ENCODE assay signal across 34 cellular contexts in the genomic region with DNA sequence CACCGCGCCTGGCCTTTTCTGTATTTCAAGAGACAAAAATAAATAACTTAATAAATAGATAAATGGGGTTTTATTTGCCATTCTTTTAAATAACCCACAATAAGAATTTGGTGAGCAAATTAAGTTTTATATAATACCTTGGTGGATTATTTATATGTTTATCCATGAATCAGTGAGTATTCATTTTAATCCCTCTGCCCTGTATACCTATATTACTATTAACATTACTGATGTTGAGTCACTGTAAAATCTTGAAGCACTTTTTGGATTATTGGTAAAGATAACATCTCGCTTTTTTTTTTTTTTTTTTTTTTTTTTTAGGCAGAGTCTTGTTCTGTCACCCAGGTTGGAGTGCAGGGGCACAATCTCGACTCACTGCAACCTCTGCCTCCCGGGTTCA.
"Had no signal": no experiment of that assay in that cellular context is flagged by ENCODE, and none has a peak within 500 bp of the region (broad histone marks: within the 10 kb centered on the region; RNA-seq: fewer than 3 reads in every experiment).

No MANE protein-coding gene starts in this region.

- H3K27ac ChIP-seq: KMS-11 had no signal

- H3K36me3 ChIP-seq: MG63 had no signal

- H3K4me3 ChIP-seq: MG63 had no signal

- H3K27me3 ChIP-seq: MG63 had no signal

- DNase-seq: Karpas-422, Kasumi-1, MG63, MM.1S, MV-4-11, NCI-H1048, NCI-H1092, NCI-H1092 treated with DMSO at 0.1 percent for 48 hours, NCI-H1105, NCI-H1105 treated with DMSO at 0.1 percent for 48 hours, NCI-H1417, NCI-H1417 treated with DMSO at 0.1 percent for 48 hours, NCI-H1436, NCI-H1436 treated with DMSO at 0.1 percent for 48 hours, NCI-H146, NCI-H1694, NCI-H1694 treated with DMSO at 0.1 percent for 48 hours, NCI-H187, NCI-H187 treated with DMSO at 0.1 percent for 48 hours, NCI-H1930, NCI-H2029, NCI-H2029 treated with DMSO at 0.1 percent for 48 hours, NCI-H2081, NCI-H2081 treated with DMSO at 0.1 percent for 48 hours, NCI-H2107, NCI-H2171, NCI-H2171 treated with DMSO at 0.1 percent for 48 hours, NCI-H2227 treated with DMSO at 0.1 percent for 48 hours, NCI-H226, NCI-H345, NCI-H446, NCI-H446 treated with DMSO at 0.1 percent for 48 hours, NCI-H510A had no signal

- H3K9me3 ChIP-seq: MG63 had no signal

- H3K9ac ChIP-seq: KMS-11 had no signal

- H3K4me2 ChIP-seq: KMS-11 had no signal
